ENCODE assay signal across 8 cellular contexts in genomic region chr19:11925584-11926187, GRCh38. TPM values are rescaled to one million over a fixed set of nuclear protein-coding genes. Genes with fewer than 3 reads are reported as not detected.
DNase-seq lines count a peak whose midpoint lies in the region; ATAC-seq and TF ChIP-seq lines count a peak whose summit lies in the region.
"Not testable (repeated sequence)": the region's sequence is repeated elsewhere in the genome, so short reads cannot be mapped to it uniquely, and the experiment has no call there.

No MANE protein-coding gene starts in this region.

- not testable (repeated sequence) for TF ChIP-seq CTCF in GM12864 (IDR thresholded peaks at IDR 0.05; ENCODE audit: low read depth, low read length, missing control alignments); activated B cell treated with CpG ODN at 0.5 μM for 24 hours (IDR thresholded peaks at IDR 0.05); brain microvascular endothelial cell (IDR thresholded peaks at IDR 0.05; ENCODE audit: low read depth, low read length, missing control alignments); fibroblast of villous mesenchyme (IDR thresholded peaks at IDR 0.05; ENCODE audit: insufficient read depth, low read depth, low read length); lung (IDR thresholded peaks at IDR 0.05; ENCODE audit: control extremely low read depth, extremely low read depth)

- peaks cover 25% of the 10 kb centered on the region for H3K36me3 Mint-ChIP-seq in activated B cell treated with CpG ODN at 0.5 μM for 24 hours (ENCODE audit: low read depth)

- CTCF ChIA-PET in activated B cell treated with CpG ODN at 0.5 μM for 24 hours (lab: Charles Lee), result interaction anchor here (1.2 to 4.2 kb wide), 2 partner anchors 38 kb away, joined by 5 to 46 read pairs; partner anchors contain the start of gene ZNF763

- H3K4me3 Mint-ChIP-seq in activated B cell treated with CpG ODN at 0.5 μM for 24 hours, result peak overlapping the region; percentile 99

- H3K4me3 ChIP-seq in GM12864 (ENCODE audit: low read depth, low read length), result peak overlapping the region; percentile 72
- H3K4me3 ChIP-seq in MG63, result peak overlapping the region; percentile 99
- H3K4me3 ChIP-seq in brain microvascular endothelial cell (ENCODE audit: low read depth, low read length), result peak overlapping the region; percentile 87
- H3K4me3 ChIP-seq in fibroblast of villous mesenchyme (ENCODE audit: low read depth, low read length), result peak overlapping the region; percentile 95
- peak overlapping the region; percentile 75 for H3K4me3 ChIP-seq in lung
- peak overlapping the region; percentile 89 for H3K4me3 ChIP-seq in rectal smooth muscle tissue (ENCODE audit: low read length)
- peak overlapping the region; percentile 88 for H3K4me3 ChIP-seq in urinary bladder (ENCODE audit: low read depth, low read length)

- H3K27ac ChIP-seq in brain microvascular endothelial cell (peak overlapping the region; percentile 58), lung (ENCODE audit: low read depth in 1 of 2, low read length in 1 of 2) (peak overlapping the region; percentile 80 to 95), rectal smooth muscle tissue (ENCODE audit: low read depth, low read length) (peak overlapping the region; percentile 92), urinary bladder (ENCODE audit: low read depth) (peak overlapping the region; percentile 87)

- intact Hi-C loops in activated B cell treated with CpG ODN at 0.5 μM for 24 hours (cut with micrococcal nuclease), result loop anchor here (1.0 to 2.0 kb wide), 6 partner anchors 39 to 743 kb away; partner anchors contain the start of genes ZNF433, ZNF439 and ZNF563

- POLR2A ChIA-PET in activated B cell treated with CpG ODN at 0.5 μM for 24 hours (lab: Charles Lee), result interaction anchor here (1.0 to 4.6 kb wide), 7 partner anchors 39 to 408 kb away, joined by 3 to 101 read pairs (median 20); partner anchors contain the start of genes ZNF136, ZNF20, ZNF44 and ZNF563

- H3K27me3 Mint-ChIP-seq in activated B cell treated with CpG ODN at 0.5 μM for 24 hours, result not testable (repeated sequence)

- H3K9me3 Mint-ChIP-seq in activated B cell treated with CpG ODN at 0.5 μM for 24 hours, result not testable (repeated sequence)

- in situ Hi-C loops in brain microvascular endothelial cell (cut with HindIII; ENCODE audit: low pct_ligation_motif_present, low sequenced_read_pairs), result not testable (repeated sequence)

- peaks cover 47% of the 10 kb centered on the region for H3K4me1 Mint-ChIP-seq in activated B cell treated with CpG ODN at 0.5 μM for 24 hours

- 5% methylated on average over 13 of the region's 13 CpGs for WGBS in lung, 2 donors
- WGBS in urinary bladder, result 6% methylated on average over 13 of the region's 13 CpGs

- not testable (repeated sequence) for H3K4me1 ChIP-seq in lung (ENCODE audit: control insufficient read depth in 2 of 2, insufficient read depth in 2 of 2, low read length in 2 of 2); rectal smooth muscle tissue (ENCODE audit: control insufficient read depth, insufficient read depth, low read length); urinary bladder (ENCODE audit: insufficient read depth)

- H3K9me3 ChIP-seq in MG63, result peaks cover 44% of the 10 kb centered on the region
- H3K9me3 ChIP-seq in lung (ENCODE audit: control insufficient read depth in 2 of 2, insufficient read depth in 1 of 2, low read length in 1 of 2), result not testable (repeated sequence)

- H3K27ac Mint-ChIP-seq in activated B cell treated with CpG ODN at 0.5 μM for 24 hours, result peak overlapping the region; percentile 93

- ATAC-seq in activated B cell treated with CpG ODN at 0.5 μM for 24 hours (ENCODE audit: low read depth); lung (ENCODE audit: insufficient read depth, low FRiP score): not testable (repeated sequence)

- not testable (repeated sequence) for DNase-seq in GM12864 (ENCODE audit: low read depth); MG63; activated B cell treated with CpG ODN at 0.5 μM for 24 hours; brain microvascular endothelial cell; fibroblast of villous mesenchyme (ENCODE audit: low read depth); lung (ENCODE audit: low spot score)

- peaks cover 47% of the 10 kb centered on the region for H3K36me3 ChIP-seq in MG63
- H3K36me3 ChIP-seq in brain microvascular endothelial cell (replicated peaks); lung (ENCODE audit: control insufficient read depth in 2 of 2, insufficient read depth in 2 of 2, low read length in 2 of 2); rectal smooth muscle tissue (ENCODE audit: control insufficient read depth, insufficient read depth, low read length); urinary bladder (ENCODE audit: insufficient read depth): not testable (repeated sequence)

- not testable (repeated sequence) for H3K27me3 ChIP-seq in MG63; brain microvascular endothelial cell (replicated peaks); lung (ENCODE audit: control insufficient read depth, insufficient read depth); rectal smooth muscle tissue (ENCODE audit: control insufficient read depth, insufficient read depth, low read length)

- H3K9ac ChIP-seq in rectal smooth muscle tissue (ENCODE audit: low read length), result peak overlapping the region; percentile 89

RNA-seq across cellular contexts. Expression of gene ZNF700, which starts 0.8 kb away (rescaled TPM):
- 19.3 and 24.5 TPM in 2 replicates for total RNA-seq in MG63 (2014; rRNA removed; shearing (Covaris generic); ENCODE audit: low replicate concordance)
- 24.5 and 33.1 TPM in 2 replicates for total RNA-seq in activated B cell treated with CpG ODN at 0.5 μM for 24 hours
- total RNA-seq in fibroblast of villous mesenchyme, result 6.9 and 7.7 TPM in 2 replicates
- 10 to 100 TPM; 10.8 to 24.7 TPM for total RNA-seq in lung
- polyA plus RNA-seq in lung, result 10 to 100 TPM in 1 of 2 donors, 1 to 10 TPM in 1; 6.2 to 14.2 TPM
- 29.3 TPM for total RNA-seq in urinary bladder
- 6.0 TPM for polyA plus RNA-seq in urinary bladder

RNA-seq across cellular contexts. Expression of gene ZNF69, which starts 38.1 kb away (rescaled TPM):
- total RNA-seq in MG63 (2014; rRNA removed; shearing (Covaris generic); ENCODE audit: low replicate concordance), result not detected in 2 replicates
- total RNA-seq in activated B cell treated with CpG ODN at 0.5 μM for 24 hours, result 2.1 and 2.3 TPM in 2 replicates
- total RNA-seq in fibroblast of villous mesenchyme, result 8.1 and 12.1 TPM in 2 replicates
- total RNA-seq in lung, result 10 to 100 TPM in 1 of 2 donors, 1 to 10 TPM in 1; 9.2 to 29.1 TPM
- polyA plus RNA-seq in lung, result 10 to 100 TPM in 1 of 2 donors, 1 to 10 TPM in 1; 2.0 to 10.4 TPM
- 26.5 TPM for total RNA-seq in urinary bladder
- polyA plus RNA-seq in urinary bladder, result 2.5 TPM

RNA-seq across cellular contexts. Expression of gene ZNF763, which starts 39.2 kb away (rescaled TPM):
- 0.22 and 0.40 TPM in 2 replicates for total RNA-seq in MG63 (2014; rRNA removed; shearing (Covaris generic); ENCODE audit: low replicate concordance)
- total RNA-seq in activated B cell treated with CpG ODN at 0.5 μM for 24 hours, result 9.8 and 10.0 TPM in 2 replicates
- 0.32 and 0.86 TPM in 2 replicates for total RNA-seq in fibroblast of villous mesenchyme
- 1 to 10 TPM; 3.3 to 7.2 TPM for total RNA-seq in lung
- polyA plus RNA-seq in lung, result 1 to 10 TPM; 3.2 to 6.2 TPM
- 6.1 TPM for total RNA-seq in urinary bladder
- polyA plus RNA-seq in urinary bladder, result 3.3 TPM
